ENCODE assay signal across 8 cellular contexts in the genomic region with DNA sequence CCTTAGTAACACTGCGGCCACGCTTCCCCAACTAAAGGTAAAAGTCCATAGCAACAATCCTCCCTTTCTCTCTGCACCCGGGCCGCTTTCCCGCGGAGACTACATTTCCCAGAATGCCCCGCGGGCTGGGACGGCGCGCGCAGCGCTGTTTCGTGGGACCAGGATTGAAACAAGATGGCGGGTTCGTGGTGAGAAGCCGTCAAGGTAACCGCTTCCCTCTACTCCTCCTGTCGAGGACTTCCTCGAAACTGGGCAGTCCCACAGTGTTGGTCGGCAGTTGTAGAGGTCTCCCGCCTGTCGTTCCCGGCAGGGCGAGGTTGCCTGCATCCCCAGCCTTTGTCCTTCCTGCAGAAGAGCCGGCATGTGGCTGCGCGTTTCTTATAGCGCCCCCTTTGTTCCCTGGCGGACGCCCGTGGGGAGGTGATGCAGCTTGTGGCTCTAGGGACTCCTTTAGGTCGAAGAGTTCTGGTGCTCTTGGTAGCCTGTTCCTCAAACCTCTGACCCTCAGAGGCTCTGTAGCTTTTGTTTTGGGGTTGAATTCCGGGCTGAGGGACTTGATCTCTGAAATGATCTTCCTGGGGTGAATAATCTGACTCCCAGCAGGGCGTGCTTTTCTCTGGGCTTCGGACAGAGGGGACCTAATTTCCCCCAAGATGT. TPM values are rescaled to one million over a fixed set of nuclear protein-coding genes. Genes with fewer than 3 reads are reported as not detected.
DNase-seq lines count a peak whose midpoint lies in the region; ATAC-seq lines count a peak whose summit lies in the region.

MRPL42 (plus strand) TSS at position 164 of the 657 bp plus-strand sequence. CDS start 1,772 bp downstream, outside the sequence.

- DNase-seq in DMS153 (lab: John Stamatoyannopoulos, UW) (peak; percentile 74), HuH-7.5 (ENCODE audit: low spot score) (peak; percentile 60), OCI-M1 (lab: John Stamatoyannopoulos, UW) (peak; percentile 95), activated T-cell treated with anti-CD3 and anti-CD28 coated beads for 24 hours (ENCODE audit: low read depth) (peak; percentile 91), epithelial cell of prostate (ENCODE audit: low read depth, low spot score) (peak; percentile 41), mucosa of gallbladder (ENCODE audit: low spot score) (peak; percentile 93)
- DNase-seq in stimulated activated CD8-positive, alpha-beta memory T cell treated with anti-CD3 and anti-CD28 coated beads, Interleukin-4, amount 100 ng/mL, for 4 hours (ENCODE audit: low read depth in 2 of 2, low spot score in 1 of 2), result peak; percentile 81 to 88

- peak; percentile 88 for ATAC-seq in GM21526 (IDR thresholded peaks at IDR 0.05; ENCODE audit: low FRiP score, unreplicated experiment)

- H3K27ac ChIP-seq in epithelial cell of prostate, result peak within 1 kb of the TSS; percentile 73

RNA-seq across cellular contexts. Expression of gene MRPL42, which starts in this region (rescaled TPM):
- 51.9 TPM for total RNA-seq in mucosa of gallbladder

Comparison
In these comparisons a context has a peak if more than half of its experiments do, and no peak if none do; other contexts are left out.
1. Peak in every context shown above with its lines: DNase-seq, ATAC-seq and H3K27ac ChIP-seq.
2. DNase-seq: peak in every context shown above with its lines; median percentile 95 in OCI-M1; 93 in mucosa of gallbladder; 91 in activated T-cell treated with anti-CD3 and anti-CD28 coated beads for 24 hours; 84 in stimulated activated CD8-positive, alpha-beta memory T cell treated with anti-CD3 and anti-CD28 coated beads, Interleukin-4, amount 100 ng/mL, for 4 hours; 74 in DMS153; 60 in HuH-7.5; 41 in epithelial cell of prostate.